ENCODE assay signal across 8 cellular contexts in the genomic region with DNA sequence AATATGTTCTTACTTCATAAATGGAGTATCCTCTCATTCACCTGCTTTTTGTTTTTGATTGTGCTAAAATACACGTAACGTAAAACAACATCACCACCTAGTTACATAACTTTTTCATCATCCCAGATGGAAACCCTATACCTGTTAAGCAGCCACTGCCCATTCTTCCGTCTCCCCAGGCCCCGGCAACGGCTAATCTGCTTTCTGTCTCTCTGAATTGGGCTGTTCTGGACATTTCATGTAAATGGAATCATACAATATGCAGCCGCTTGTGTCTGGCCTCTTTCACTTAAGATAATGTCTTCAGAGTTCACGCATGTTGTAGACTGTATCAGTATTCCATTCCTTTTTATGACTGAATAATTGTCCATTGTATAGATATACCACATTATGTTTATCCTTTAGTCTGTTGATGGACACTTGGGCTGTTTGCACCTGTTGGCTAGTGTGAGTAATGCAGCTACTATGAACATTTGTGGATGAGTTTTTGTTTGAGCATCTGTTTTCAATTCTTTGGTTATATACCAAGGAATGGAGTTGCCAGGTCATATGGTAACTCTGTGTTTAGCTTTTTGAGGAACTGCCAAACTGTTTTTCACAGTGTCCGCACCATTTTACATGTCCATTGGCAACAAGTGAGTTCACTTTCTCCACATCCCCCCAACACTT. TPM values are rescaled to one million over a fixed set of nuclear protein-coding genes. Genes with fewer than 3 reads are reported as not detected.
DNase-seq lines count a peak whose midpoint lies in the region; ATAC-seq, FAIRE-seq and TF ChIP-seq lines count a peak whose summit lies in the region.

No MANE protein-coding gene starts in this region.

- no peak overlapping the region for H3K18ac ChIP-seq in neuronal stem cell (ENCODE audit: low read length)

- H3K27me3 ChIP-seq in bronchial epithelial cell (ENCODE audit: control insufficient read depth, insufficient read depth, low read length) (no peaks in the 10 kb centered on the region), neuronal stem cell (ENCODE audit: control insufficient read depth in 3 of 3, insufficient read depth in 3 of 3, low read depth in 1 of 3, low read length in 3 of 3) (no peaks in the 10 kb centered on the region)

- no peak overlapping the region for H2BK120ac ChIP-seq in neuronal stem cell (ENCODE audit: low read depth, low read length)

- H2AK5ac ChIP-seq in neuronal stem cell (ENCODE audit: low read depth, low read length), result no peak overlapping the region

- H3K9ac ChIP-seq in neuronal stem cell (ENCODE audit: low read depth, low read length, poor library complexity), result no peak overlapping the region

- peak overlapping the region; percentile 72 to 84 for H3K27ac Mint-ChIP-seq in natural killer cell

- H3K36me3 ChIP-seq in bronchial epithelial cell (ENCODE audit: control insufficient read depth, insufficient read depth, low read length) (peaks cover 8% of the 10 kb centered on the region), neuronal stem cell (replicated peaks in 1 of 2; ENCODE audit: control insufficient read depth in 2 of 2, insufficient read depth in 2 of 2, low read length in 2 of 2) (peaks cover 2 to 18% of the 10 kb centered on the region in 2 donors)

- TF ChIP-seq CTCF in bronchial epithelial cell (IDR thresholded peaks at IDR 0.05; ENCODE audit: insufficient read depth, low read length, severe bottlenecking) (peak; percentile 20), natural killer cell (IDR thresholded peaks at IDR 0.05) (peak; percentile 44)

- no peak overlapping the region for H3K4me2 ChIP-seq in neuronal stem cell (ENCODE audit: insufficient read depth, low read length, poor library complexity, severe bottlenecking)

- no peak overlapping the region for H2AFZ ChIP-seq in neuronal stem cell (ENCODE audit: low read length)

- no peak overlapping the region for H3K23ac ChIP-seq in neuronal stem cell (ENCODE audit: low read depth, low read length, poor library complexity)

- H4K91ac ChIP-seq in neuronal stem cell (ENCODE audit: low read depth, low read length, poor library complexity), result no peak overlapping the region

- H2BK15ac ChIP-seq in neuronal stem cell (ENCODE audit: low read length), result no peak overlapping the region

- H3K27me3 Mint-ChIP-seq in natural killer cell (ENCODE audit: low read depth in 2 of 2), result peaks cover 16 to 22% of the 10 kb centered on the region in 2 donors

- no peak overlapping the region for H3K27ac ChIP-seq in neuronal stem cell (replicated peaks; ENCODE audit: low read length)

- no peak overlapping the region for H3K4ac ChIP-seq in neuronal stem cell (ENCODE audit: low read length)

- DNase-seq in NOMO-1 treated with DMSO at 0.1 percent for 48 hours (lab: John Stamatoyannopoulos, UW; ENCODE audit: unreplicated experiment) (peak; percentile 9), NOMO-1 treated with dmso at 0.1 percent for 144 hours (lab: John Stamatoyannopoulos, UW; ENCODE audit: unreplicated experiment) (no peak), NCI-H446 (lab: John Stamatoyannopoulos, UW) (peak; percentile 24 to 34), bronchial epithelial cell (ENCODE audit: low read depth) (peak; percentile 67), natural killer cell (no peak), C1 segment of cervical spinal cord (lab: John Stamatoyannopoulos, UW) (no peak), neuronal stem cell (ENCODE audit: low spot score) (no peak), iPS-NIHi7 (ENCODE audit: extremely low spot score) (no peak)

- no peak overlapping the region for H3K4me3 ChIP-seq in bronchial epithelial cell (ENCODE audit: low read depth, low read length)
- H3K4me3 ChIP-seq in neuronal stem cell (ENCODE audit: low read length in 2 of 2), result peak overlapping the region in 1 of 2 donors; percentile 3

- no peak for ATAC-seq in natural killer cell

- peak overlapping the region; percentile 93 for H3K4me3 Mint-ChIP-seq in natural killer cell

- peaks cover 0 to 9% of the 10 kb centered on the region in 2 donors for H3K9me3 ChIP-seq in neuronal stem cell (replicated peaks in 1 of 2; ENCODE audit: control insufficient read depth in 2 of 2, insufficient read depth in 1 of 2, low read depth in 1 of 2, low read length in 2 of 2)

- H4K8ac ChIP-seq in neuronal stem cell (ENCODE audit: low read depth, low read length), result no peak overlapping the region

- H2BK12ac ChIP-seq in neuronal stem cell (ENCODE audit: low read length), result no peak overlapping the region

- peaks cover 34 to 36% of the 10 kb centered on the region in 2 donors for H3K4me1 Mint-ChIP-seq in natural killer cell

- no peaks in the 10 kb centered on the region for H3K9me3 Mint-ChIP-seq in natural killer cell

- peaks cover 19% of the 10 kb centered on the region for H3K79me1 ChIP-seq in neuronal stem cell (ENCODE audit: low read depth, low read length)

- peaks cover 4 to 9% of the 10 kb centered on the region in 2 donors for H3K4me1 ChIP-seq in neuronal stem cell (ENCODE audit: control insufficient read depth in 2 of 2, insufficient read depth in 1 of 2, low read depth in 1 of 2, low read length in 2 of 2)

- intact Hi-C loops in natural killer cell (cut with micrococcal nuclease), result no loop called here

- FAIRE-seq in bronchial epithelial cell (lab: Jason Lieb, UNC), result no peak

- H3K36me3 Mint-ChIP-seq in natural killer cell, result no peaks in the 10 kb centered on the region

- no peak overlapping the region for H3K14ac ChIP-seq in neuronal stem cell (ENCODE audit: low read length)

- WGBS in neuronal stem cell (ENCODE audit: extremely low coverage in 2 of 2, insufficient read length in 2 of 2, insufficient replicate concordance in 1 of 2), 2 donors, result no CpG with 5 or more reads among the region's 8 CpGs

- H2BK5ac ChIP-seq in neuronal stem cell (ENCODE audit: low read length), result no peak overlapping the region

RNA-seq across cellular contexts. Expression of a gene that starts 14.1 kb away (rescaled TPM):
- total RNA-seq in bronchial epithelial cell (168 and 176 TPM in 2 replicates), natural killer cell (10 to 100 TPM; 40.2 to 63.5 (median 48.0) TPM)
- 62.1 TPM for polyA plus RNA-seq in neuronal stem cell (2013, experiment 1 of 2)
- 60.5 TPM for polyA plus RNA-seq in neuronal stem cell (2013, experiment 2 of 2)

RNA-seq across cellular contexts. Expression of a gene that starts 58.2 kb away (rescaled TPM):
- total RNA-seq in bronchial epithelial cell (44.5 and 52.1 TPM in 2 replicates), natural killer cell (10 to 100 TPM; 69.3 to 81.6 (median 73.2) TPM)
- 28.4 TPM for polyA plus RNA-seq in neuronal stem cell (2013, experiment 1 of 2)
- 27.9 TPM for polyA plus RNA-seq in neuronal stem cell (2013, experiment 2 of 2)

Comparison
In these comparisons a context has a peak if more than half of its experiments do, and no peak if none do; other contexts are left out.
1. DNase-seq: peak in NOMO-1 treated with DMSO at 0.1 percent for 48 hours (single experiment), NCI-H446 (2 of 2) and bronchial epithelial cell (single experiment); none in NOMO-1 treated with dmso at 0.1 percent for 144 hours (single experiment), natural killer cell (single experiment), C1 segment of cervical spinal cord (0 of 14), neuronal stem cell (single experiment) and iPS-NIHi7 (single experiment).